1 cellular context compared by ENCODE assay signal in the genomic region with DNA sequence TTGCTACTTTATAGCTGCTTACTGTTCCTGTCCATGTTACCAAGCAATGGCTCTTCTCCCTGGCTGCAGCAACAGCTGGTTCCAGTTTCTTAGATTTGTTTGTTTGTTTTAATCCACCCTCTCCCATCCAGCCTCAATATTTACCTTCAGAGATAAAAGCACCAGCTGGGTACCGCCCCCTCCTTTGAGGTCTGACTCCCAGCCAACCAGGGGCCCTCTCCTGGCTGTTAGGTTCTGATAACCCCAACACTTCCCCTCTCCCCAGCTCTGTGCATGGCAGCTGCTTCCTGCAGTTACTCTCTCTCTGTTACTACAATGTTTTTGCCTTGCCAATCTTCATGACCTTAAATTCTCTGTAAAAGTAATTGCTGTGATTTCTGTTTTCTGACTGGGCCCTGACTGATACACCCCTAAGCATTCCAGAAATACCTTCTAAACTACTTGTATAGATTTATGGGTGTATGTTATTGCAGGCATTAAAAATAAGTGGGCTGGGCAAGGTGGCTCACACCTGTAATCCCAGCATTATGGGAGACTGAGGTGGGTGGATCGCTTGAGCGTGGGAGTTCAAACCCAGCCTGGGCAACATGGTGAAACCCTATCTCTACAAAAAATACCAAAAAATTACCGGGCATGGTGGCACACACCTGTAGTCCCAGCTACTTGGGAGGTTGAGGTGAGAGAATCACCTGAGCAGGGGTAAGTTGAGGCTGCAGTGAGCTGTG.
TF ChIP-seq lines count a peak whose summit lies in the region.

No MANE protein-coding gene starts in this region.

TF ChIP-seq in WTC11, 78 proteins besides CTCF, POLR2A, EP300 and RAD21 (continued from another document):
- TF ChIP-seq, protein P1, sequence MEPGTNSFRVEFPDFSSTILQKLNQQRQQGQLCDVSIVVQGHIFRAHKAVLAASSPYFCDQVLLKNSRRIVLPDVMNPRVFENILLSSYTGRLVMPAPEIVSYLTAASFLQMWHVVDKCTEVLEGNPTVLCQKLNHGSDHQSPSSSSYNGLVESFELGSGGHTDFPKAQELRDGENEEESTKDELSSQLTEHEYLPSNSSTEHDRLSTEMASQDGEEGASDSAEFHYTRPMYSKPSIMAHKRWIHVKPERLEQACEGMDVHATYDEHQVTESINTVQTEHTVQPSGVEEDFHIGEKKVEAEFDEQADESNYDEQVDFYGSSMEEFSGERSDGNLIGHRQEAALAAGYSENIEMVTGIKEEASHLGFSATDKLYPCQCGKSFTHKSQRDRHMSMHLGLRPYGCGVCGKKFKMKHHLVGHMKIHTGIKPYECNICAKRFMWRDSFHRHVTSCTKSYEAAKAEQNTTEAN (CRISPR knock-in tag; IDR thresholded peaks at IDR 0.05), result no peak
